ENCODE assay signal across 14 cellular contexts in the genomic region with DNA sequence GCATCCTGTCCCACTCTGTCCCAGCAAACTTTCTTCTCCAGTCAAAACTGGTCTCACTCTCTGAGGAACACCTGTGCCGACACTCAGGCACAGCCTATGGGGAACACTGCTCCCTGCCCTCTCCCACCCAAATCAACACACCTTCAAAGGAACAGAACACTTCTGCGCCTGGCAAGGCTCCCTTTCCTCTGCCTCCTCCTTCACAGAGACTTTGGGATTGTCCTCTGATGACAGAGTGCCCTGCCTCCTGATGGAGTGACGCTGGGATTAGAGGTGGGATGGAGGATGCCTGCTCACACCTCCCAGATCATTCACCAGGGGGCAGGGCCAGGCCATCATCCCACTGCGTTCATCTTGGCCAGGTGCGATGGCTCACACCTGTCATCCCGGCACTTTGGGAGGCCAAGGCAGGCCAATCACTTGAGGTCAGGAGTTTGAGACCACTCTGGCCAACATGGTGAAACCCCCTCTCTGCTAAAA. TPM values are rescaled to one million over a fixed set of nuclear protein-coding genes. Genes with fewer than 3 reads are reported as not detected.
DNase-seq lines count a peak whose midpoint lies in the region; ATAC-seq and TF ChIP-seq lines count a peak whose summit lies in the region.
"Had no signal": no experiment of that assay in that cellular context is flagged by ENCODE, and none has a peak within 500 bp of the region (broad histone marks: within the 10 kb centered on the region; RNA-seq: fewer than 3 reads in every experiment).

No MANE protein-coding gene starts in this region.

- peak overlapping the region; percentile 99 for H3K27ac Mint-ChIP-seq in activated CD8-positive, alpha-beta memory T cell treated with anti-CD3 and anti-CD28 coated beads, Interleukin-2, amount 10 ng/mL, durations not matched to agents 7 days and 5 days
- H3K27ac Mint-ChIP-seq in endodermal cell, result no peak overlapping the region
- H3K27ac Mint-ChIP-seq in stimulated activated naive B cell treated with anti-CD40 and anti-IgM and Interleukin-4, amounts not matched to agents 10 μg/mL and 1 μg/mL and 100 μg/mL, for 72 hours, result peak overlapping the region; percentile 99
- H3K27ac Mint-ChIP-seq: nephron progenitor cell had no signal

- H3K36me3 ChIP-seq in RWPE2 (ENCODE audit: low read depth) (no peaks in the 10 kb centered on the region), endodermal cell (ENCODE audit: control insufficient read depth, insufficient read depth, low read length) (no peaks in the 10 kb centered on the region)

- H3K4me3 Mint-ChIP-seq in activated CD8-positive, alpha-beta memory T cell treated with anti-CD3 and anti-CD28 coated beads, Interleukin-2, amount 10 ng/mL, durations not matched to agents 7 days and 5 days, result peak overlapping the region; percentile 35
- H3K4me3 Mint-ChIP-seq in endodermal cell, result no peak overlapping the region
- H3K4me3 Mint-ChIP-seq in stimulated activated naive B cell treated with anti-CD40 and anti-IgM and Interleukin-4, amounts not matched to agents 10 μg/mL and 1 μg/mL and 100 μg/mL, for 72 hours, result peak overlapping the region; percentile 74 to 76
- H3K4me3 Mint-ChIP-seq: nephron progenitor cell, type B pancreatic cell had no signal

- H3K9me3 ChIP-seq in RWPE2 (ENCODE audit: severe bottlenecking) (no peaks in the 10 kb centered on the region), endodermal cell (ENCODE audit: control insufficient read depth, low read length) (no peaks in the 10 kb centered on the region)

- H3K27ac ChIP-seq in RWPE2 (ENCODE audit: poor library complexity, severe bottlenecking) (peak overlapping the region; percentile 92), endodermal cell (ENCODE audit: low read depth, low read length) (no peak overlapping the region)

- no peak overlapping the region for H3K9ac ChIP-seq in endodermal cell (ENCODE audit: extremely low read depth, low read length, poor library complexity, severe bottlenecking)

- no peak for TF ChIP-seq CTCF in RWPE2 (IDR thresholded peaks at IDR 0.05; ENCODE audit: poor library complexity, severe bottlenecking)
- peak; percentile 57 for TF ChIP-seq CTCF in endodermal cell (conservative IDR thresholded peaks at IDR 0.05)

- H3K9me3 Mint-ChIP-seq in activated CD8-positive, alpha-beta memory T cell treated with anti-CD3 and anti-CD28 coated beads, Interleukin-2, amount 10 ng/mL, durations not matched to agents 7 days and 5 days (ENCODE audit: low read depth), result peaks cover 3% of the 10 kb centered on the region
- no peaks in the 10 kb centered on the region for H3K9me3 Mint-ChIP-seq in endodermal cell
- peaks cover 12 to 13% of the 10 kb centered on the region in 2 donors for H3K9me3 Mint-ChIP-seq in stimulated activated naive B cell treated with anti-CD40 and anti-IgM and Interleukin-4, amounts not matched to agents 10 μg/mL and 1 μg/mL and 100 μg/mL, for 72 hours
- H3K9me3 Mint-ChIP-seq: nephron progenitor cell had no signal

- H3K27me3 ChIP-seq in RWPE2 (ENCODE audit: insufficient read depth, poor library complexity, severe bottlenecking), result no peaks in the 10 kb centered on the region
- H3K27me3 ChIP-seq in endodermal cell (ENCODE audit: control insufficient read depth, insufficient read depth, low read length, poor library complexity, severe bottlenecking), result no peaks in the 10 kb centered on the region

- no peak for ATAC-seq in activated CD8-positive, alpha-beta memory T cell treated with anti-CD3 and anti-CD28 coated beads, Interleukin-2, amount 10 ng/mL, durations not matched to agents 7 days and 5 days
- ATAC-seq in RWPE2 (ENCODE audit: low read depth), result no peak
- ATAC-seq in stimulated activated naive B cell treated with anti-CD40 and anti-IgM and Interleukin-4, amounts not matched to agents 10 μg/mL and 1 μg/mL and 100 μg/mL, for 72 hours (replicated peaks), result no peak

- 60 to 88% methylated on average over 1 to 6 of the region's 6 CpGs for WGBS in endodermal cell (ENCODE audit: insufficient coverage in 1 of 2, insufficient read length in 1 of 2), 2 experiments

- H3K4me1 ChIP-seq in RWPE2 (ENCODE audit: insufficient read depth, poor library complexity, severe bottlenecking) (peaks cover 66% of the 10 kb centered on the region), endodermal cell (ENCODE audit: control insufficient read depth, insufficient read depth, low read length) (peaks cover 13% of the 10 kb centered on the region)

- H3K4me3 ChIP-seq in RWPE2 (ENCODE audit: severe bottlenecking) (no peak overlapping the region), endodermal cell (ENCODE audit: low read length) (no peak overlapping the region)

- CTCF ChIA-PET in activated CD8-positive, alpha-beta memory T cell treated with anti-CD3 and anti-CD28 coated beads, Interleukin-2, amount 10 ng/mL, durations not matched to agents 7 days and 5 days (lab: Charles Lee), result interaction anchor here (1.2 to 3.0 kb wide), 8 partner anchors 14 to 894 kb away, joined by 3 to 23 read pairs (median 4); a partner anchor contains a TSS

- no peak for DNase-seq in activated CD8-positive, alpha-beta memory T cell treated with anti-CD3 and anti-CD28 coated beads, Interleukin-2, amount 10 ng/mL, durations not matched to agents 7 days and 5 days
- no peak for DNase-seq in activated CD8-positive, alpha-beta memory T cell treated with anti-CD3 and anti-CD28 coated beads, Interleukin-2, amount 50 U/mL, for 4 hours
- DNase-seq in RWPE2 (ENCODE audit: low spot score) (no peak), endodermal cell (peak; percentile 67), Ammon's horn (ENCODE audit: low spot score) (no peak), NCI-H2107 treated with DMSO at 0.1 percent for 48 hours (lab: John Stamatoyannopoulos, UW; ENCODE audit: unreplicated experiment) (no peak), C1 segment of cervical spinal cord (lab: John Stamatoyannopoulos, UW) (no peak)
- DNase-seq in stimulated activated naive B cell treated with anti-CD40 and anti-IgM and Interleukin-4, amounts not matched to agents 10 μg/mL and 1 μg/mL and 100 μg/mL, for 72 hours, result no peak
- DNase-seq: cortex of kidney, DMS 273 treated with DMSO at 0.1 percent for 48 hours, KG1, NCI-H1694 treated with DMSO at 0.1 percent for 48 hours, nephron progenitor cell had no signal

- H3K36me3 Mint-ChIP-seq in activated CD8-positive, alpha-beta memory T cell treated with anti-CD3 and anti-CD28 coated beads, Interleukin-2, amount 10 ng/mL, durations not matched to agents 7 days and 5 days, result peaks cover 12% of the 10 kb centered on the region
- no peaks in the 10 kb centered on the region for H3K36me3 Mint-ChIP-seq in endodermal cell (ENCODE audit: low read depth)
- H3K36me3 Mint-ChIP-seq in stimulated activated naive B cell treated with anti-CD40 and anti-IgM and Interleukin-4, amounts not matched to agents 10 μg/mL and 1 μg/mL and 100 μg/mL, for 72 hours, result peaks cover 6 to 23% of the 10 kb centered on the region in 2 donors
- H3K36me3 Mint-ChIP-seq: type B pancreatic cell had no signal

- peaks cover 82% of the 10 kb centered on the region for H3K4me1 Mint-ChIP-seq in activated CD8-positive, alpha-beta memory T cell treated with anti-CD3 and anti-CD28 coated beads, Interleukin-2, amount 10 ng/mL, durations not matched to agents 7 days and 5 days
- H3K4me1 Mint-ChIP-seq in endodermal cell, result peaks cover 26% of the 10 kb centered on the region
- H3K4me1 Mint-ChIP-seq in stimulated activated naive B cell treated with anti-CD40 and anti-IgM and Interleukin-4, amounts not matched to agents 10 μg/mL and 1 μg/mL and 100 μg/mL, for 72 hours, result peaks cover 50 to 83% of the 10 kb centered on the region in 2 donors

- no peaks in the 10 kb centered on the region for H3K27me3 Mint-ChIP-seq in activated CD8-positive, alpha-beta memory T cell treated with anti-CD3 and anti-CD28 coated beads, Interleukin-2, amount 10 ng/mL, durations not matched to agents 7 days and 5 days
- peaks cover 21% of the 10 kb centered on the region for H3K27me3 Mint-ChIP-seq in endodermal cell (ENCODE audit: insufficient read depth)
- H3K27me3 Mint-ChIP-seq in stimulated activated naive B cell treated with anti-CD40 and anti-IgM and Interleukin-4, amounts not matched to agents 10 μg/mL and 1 μg/mL and 100 μg/mL, for 72 hours, result no peaks in the 10 kb centered on the region

RNA-seq across cellular contexts. Expression of a gene that starts 26.5 kb away (rescaled TPM):
- 100 to 1,000 TPM; 149 to 208 TPM for total RNA-seq in activated CD8-positive, alpha-beta memory T cell treated with anti-CD3 and anti-CD28 coated beads, Interleukin-2, amount 10 ng/mL, durations not matched to agents 7 days and 5 days
- total RNA-seq in endodermal cell, result 10 to 100 TPM; 59.0 to 71.2 TPM
- polyA plus RNA-seq in endodermal cell (2013, experiment 1 of 2), result 36.4 TPM
- polyA plus RNA-seq in endodermal cell (2013, experiment 2 of 2), result 43.6 TPM
